Comparison of ENCODE assay signal across 25 cellular contexts in the genomic region with DNA sequence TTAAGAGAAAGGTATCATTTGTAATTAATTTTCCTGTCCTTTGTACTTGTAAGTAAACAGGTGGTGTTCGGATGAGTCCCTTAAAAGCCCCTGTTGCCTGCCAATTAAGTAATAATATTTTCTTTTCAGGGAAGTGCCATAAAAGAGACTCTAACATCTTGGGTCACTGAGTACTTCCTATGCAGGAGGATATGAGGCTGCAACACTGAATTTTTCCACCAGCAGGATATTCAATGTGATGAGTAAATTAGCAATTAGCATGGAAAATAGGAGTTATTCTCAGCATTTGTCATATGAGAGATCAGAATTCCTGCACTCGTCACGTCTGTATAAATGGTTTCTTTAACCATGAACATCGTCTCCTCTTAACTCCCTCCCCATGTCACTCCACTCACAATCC.
"Had no signal": no experiment of that assay in that cellular context is flagged by ENCODE, and none has a peak within 500 bp of the region (broad histone marks: within the 10 kb centered on the region; RNA-seq: fewer than 3 reads in every experiment).

No MANE protein-coding gene starts in this region.

- H3K4me3 ChIP-seq: Peyer's patch, SJCRH30 had no signal

- ATAC-seq: activated CD4-positive, alpha-beta T cell treated with anti-CD3 and anti-CD28 coated beads for 36 hours; activated T-helper 17 cell treated with anti-CD3 and anti-CD28 coated beads, Interleukin-2, amount 50 U/mL, for 72 hours had no signal

- H3K27me3 ChIP-seq: Peyer's patch, SJCRH30 had no signal

- H3K9me3 ChIP-seq: Peyer's patch, SJCRH30, SK-N-SH had no signal

- H3K36me3 ChIP-seq: Peyer's patch, WERI-Rb-1 had no signal

- H3K4me1 ChIP-seq: SJCRH30 had no signal

- H3K9ac ChIP-seq: SK-N-SH had no signal

- DNase-seq: activated CD4-positive, alpha-beta memory T cell treated with anti-CD3 and anti-CD28 coated beads, Interleukin-2, amount 10 ng/mL, durations not matched to agents 7 days and 5 days; activated CD4-positive, alpha-beta T cell treated with anti-CD3 and anti-CD28 coated beads for 36 hours; activated CD4-positive, alpha-beta T cell treated with anti-CD3 and anti-CD28 coated beads, Interleukin-2, amount 50 U/mL, for 1 hour; activated gamma-delta T cell; activated naive CD4-positive, alpha-beta T cell treated with anti-CD3 and anti-CD28 coated beads for 36 hours; activated T-cell treated with anti-CD3 and anti-CD28 coated beads for 4 hours; activated T-cell treated with anti-CD3 and anti-CD28 coated beads, Interleukin-2, amount 50 U/mL, for 48 hours; amygdala; KG1; NCI-H1048; NCI-H1417; NCI-H1930; NCI-H2107; NCI-H2171 treated with DMSO at 0.1 percent for 48 hours; NCI-H226; NCI-H526; OCI-M1; Peyer's patch; Right ventricle myocardium superior; SJCRH30; SK-N-SH; T-helper 1 cell; WERI-Rb-1 had no signal

- H3K27ac ChIP-seq: RWPE1, SJCRH30, WERI-Rb-1 had no signal

- H3K9me2 ChIP-seq: SK-N-SH had no signal

- H3K4me2 ChIP-seq: SK-N-SH had no signal
